In genomic region chr7:24743471-24743870, GRCh38 we compare ENCODE assay signal across 29 cellular contexts. TPM values are rescaled to one million over a fixed set of nuclear protein-coding genes. Genes with fewer than 3 reads are reported as not detected.
DNase-seq lines count a peak whose midpoint lies in the region; ATAC-seq, FAIRE-seq and TF ChIP-seq lines count a peak whose summit lies in the region.
"Had no signal": no experiment of that assay in that cellular context is flagged by ENCODE, and none has a peak within 500 bp of the region (broad histone marks: within the 10 kb centered on the region; RNA-seq: fewer than 3 reads in every experiment).

No MANE protein-coding gene starts in this region.

- TF ChIP-seq EP300 in H1 (IDR thresholded peaks at IDR 0.05; ENCODE audit: borderline replicate concordance in 1 of 2, low read depth in 2 of 2, low read length in 2 of 2), result no peak

- H2BK5ac ChIP-seq in H1 (ENCODE audit: low read depth, low read length), result no peak overlapping the region
- H2BK5ac ChIP-seq in neuronal stem cell (ENCODE audit: low read length), result no peak overlapping the region

- H3K79me1 ChIP-seq in H1 (ENCODE audit: low read depth, low read length) (no peaks in the 10 kb centered on the region), neuronal stem cell (ENCODE audit: low read depth, low read length) (no peaks in the 10 kb centered on the region)

- POLR2A ChIA-PET in H1 (lab: Charles Lee; ENCODE audit: partially characterized antibody), result interaction anchor here (2.3 kb wide), 1 partner anchor 8 kb away, joined by 7 read pairs; no protein-coding TSS in a partner anchor

- no peaks in the 10 kb centered on the region for H3K23me2 ChIP-seq in H1 (ENCODE audit: low read depth, low read length)

- H3K14ac ChIP-seq in H1 (ENCODE audit: insufficient read length) (no peak overlapping the region), neuronal stem cell (ENCODE audit: low read length) (no peak overlapping the region)

- H3K27ac ChIP-seq in H1 (ENCODE audit: low read depth, low read length), result no peak overlapping the region
- no peak overlapping the region for H3K27ac ChIP-seq in neuronal stem cell (replicated peaks; ENCODE audit: low read length)
- H3K27ac ChIP-seq in uterus, result peak overlapping the region; percentile 3 to 33

- H2BK12ac ChIP-seq in H1 (ENCODE audit: low read depth, low read length) (no peak overlapping the region), neuronal stem cell (ENCODE audit: low read length) (no peak overlapping the region)

- no peak for FAIRE-seq in H1 (lab: Jason Lieb, UNC)
- FAIRE-seq: A204.1, GM12878, HTR-8/SVneo had no signal

- ATAC-seq in GM21526 (IDR thresholded peaks at IDR 0.05; ENCODE audit: low FRiP score, unreplicated experiment), result no peak
- ATAC-seq: GM12878, PC-3 had no signal

- H3K4me1 ChIP-seq in H1 (replicated peaks in 1 of 4; ENCODE audit: control insufficient read depth in 3 of 4, insufficient read depth in 4 of 4, low read length in 3 of 4) (no peaks in the 10 kb centered on the region), neuronal stem cell (ENCODE audit: control insufficient read depth in 2 of 2, insufficient read depth in 1 of 2, low read depth in 1 of 2, low read length in 2 of 2) (no peaks in the 10 kb centered on the region), uterus (no peaks in the 10 kb centered on the region)

- H4K20me1 ChIP-seq in H1 (replicated peaks in 1 of 2; ENCODE audit: control insufficient read depth in 1 of 2, insufficient read depth in 2 of 2, low read length in 2 of 2), result no peaks in the 10 kb centered on the region

- H4K8ac ChIP-seq in H1 (ENCODE audit: extremely low read depth, insufficient read depth, low read length), result no peak overlapping the region
- no peak overlapping the region for H4K8ac ChIP-seq in neuronal stem cell (ENCODE audit: low read depth, low read length)

- WGBS in H1 (ENCODE audit: extremely low coverage in 1 of 2, insufficient coverage in 1 of 2, insufficient read length in 1 of 2, insufficient replicate concordance in 2 of 2, low coverage in 1 of 2, low lambda C conversion rate in 2 of 2, missing lambda C conversion rate in 1 of 2), 2 experiments, result 95% methylated on average over 6 of the region's 6 CpGs; no CpG with 5 or more reads in 1 of the 2 experiments
- WGBS in neuronal stem cell (ENCODE audit: extremely low coverage in 2 of 2, insufficient read length in 2 of 2, insufficient replicate concordance in 1 of 2), 2 donors, result no CpG with 5 or more reads among the region's 6 CpGs

- H3K9me3 Mint-ChIP-seq in HFFc6, result peaks cover 9% of the 10 kb centered on the region

- H3K9me3 ChIP-seq in H1 (ENCODE audit: insufficient read depth in 2 of 2, low read depth in 1 of 2, low read length in 1 of 2) (peaks cover 0 to 2% of the 10 kb centered on the region in 2 experiments; a peak in 1 of 4 replicates), neuronal stem cell (replicated peaks in 1 of 2; ENCODE audit: control insufficient read depth in 2 of 2, insufficient read depth in 1 of 2, low read depth in 1 of 2, low read length in 2 of 2) (peaks cover 2 to 4% of the 10 kb centered on the region in 2 donors), uterus (peaks cover 0 to 3% of the 10 kb centered on the region in 2 donors)

- H3K4me2 ChIP-seq in H1 (ENCODE audit: insufficient read depth in 1 of 2, low read depth in 2 of 2, low read length in 2 of 2) (no peak overlapping the region), neuronal stem cell (ENCODE audit: insufficient read depth, low read length, poor library complexity, severe bottlenecking) (no peak overlapping the region)

- DNase-seq in HFFc6, result no peak
- DNase-seq in H1 (ENCODE audit: low read depth in 1 of 2, low spot score in 2 of 2), result no peak
- no peak for DNase-seq in neuronal stem cell (ENCODE audit: low spot score)
- DNase-seq in uterus, result no peak
- DNase-seq in HT-29 (ENCODE audit: low spot score), result no peak
- DNase-seq in activated CD4-positive, alpha-beta T cell treated with anti-CD3 and anti-CD28 coated beads, Interleukin-2, amount 50 U/mL, for 1 hour, result no peak
- DNase-seq: AML-193; C1 segment of cervical spinal cord; CD4-positive, alpha-beta memory T cell; COR-L47; DMS79; EL; GDM1; H7; KBM-7; MG63; NCI-H1417; NCI-H1694; NCI-H2029 treated with DMSO at 0.1 percent for 48 hours; NCI-H446 treated with DMSO at 0.1 percent for 48 hours; NCI-H526; NCI-H82; NK-92 treated with Interleukin-12 subunit alpha and Interleukin-12 subunit beta, amount 100 ng/mL, for 24 hours; PC-3; Right ventricle myocardium superior had no signal

- no peak overlapping the region for H3K4me3 ChIP-seq in H1 (ENCODE audit: extremely low read depth in 1 of 4, insufficient read depth in 2 of 4, low read depth in 3 of 4, low read length in 4 of 4)
- H3K4me3 ChIP-seq in neuronal stem cell (ENCODE audit: low read length in 2 of 2), result no peak overlapping the region
- H3K4me3 ChIP-seq in uterus, result no peak overlapping the region
- H3K4me3 ChIP-seq: GM12878, MG63 had no signal

- H3K36me3 ChIP-seq in H1 (ENCODE audit: control insufficient read depth in 2 of 4, insufficient read depth in 4 of 4, low read length in 3 of 4) (no peaks in the 10 kb centered on the region), neuronal stem cell (replicated peaks in 1 of 2; ENCODE audit: control insufficient read depth in 2 of 2, insufficient read depth in 2 of 2, low read length in 2 of 2) (no peaks in the 10 kb centered on the region), uterus (no peaks in the 10 kb centered on the region)
- H3K36me3 ChIP-seq: MG63 had no signal

- no peak overlapping the region for H2BK20ac ChIP-seq in H1 (ENCODE audit: low read length)

- H3K4ac ChIP-seq in H1 (replicated peaks; ENCODE audit: insufficient read length, low read depth, low read length) (no peak overlapping the region), neuronal stem cell (ENCODE audit: low read length) (no peak overlapping the region)

- no peaks in the 10 kb centered on the region for H3K27me3 ChIP-seq in H1 (replicated peaks in 1 of 4; ENCODE audit: control insufficient read depth in 3 of 4, extremely low read depth in 1 of 4, insufficient read depth in 3 of 4, low read length in 3 of 4)
- no peaks in the 10 kb centered on the region for H3K27me3 ChIP-seq in neuronal stem cell (ENCODE audit: control insufficient read depth in 3 of 3, insufficient read depth in 3 of 3, low read depth in 1 of 3, low read length in 3 of 3)
- H3K27me3 ChIP-seq in uterus, result no peaks in the 10 kb centered on the region
- H3K27me3 ChIP-seq: MG63 had no signal

- H2AFZ ChIP-seq in H1 (ENCODE audit: low read length), result no peak overlapping the region
- H2AFZ ChIP-seq in neuronal stem cell (ENCODE audit: low read length), result no peak overlapping the region

- H3K36me3 Mint-ChIP-seq in HFFc6 (ENCODE audit: low read depth), result peaks cover 51% of the 10 kb centered on the region
- H3K36me3 Mint-ChIP-seq: CD4-positive, alpha-beta memory T cell had no signal

- H3K27me3 Mint-ChIP-seq in HFFc6 (ENCODE audit: insufficient read depth), result no peaks in the 10 kb centered on the region

- no peaks in the 10 kb centered on the region for H3K79me2 ChIP-seq in H1 (ENCODE audit: control insufficient read depth in 1 of 2, insufficient read depth in 2 of 2, low read length in 2 of 2)

- H2BK15ac ChIP-seq in H1 (ENCODE audit: low read length), result peak overlapping the region; percentile 14; the same call in 1 of the 2 replicates
- no peak overlapping the region for H2BK15ac ChIP-seq in neuronal stem cell (ENCODE audit: low read length)

- H3K18ac ChIP-seq in H1 (ENCODE audit: extremely low read depth, low read length) (no peak overlapping the region), neuronal stem cell (ENCODE audit: low read length) (no peak overlapping the region)

- H3K27ac Mint-ChIP-seq in HFFc6, result peak overlapping the region; percentile 74
- H3K27ac Mint-ChIP-seq: CD4-positive, alpha-beta memory T cell had no signal

- H4K5ac ChIP-seq in H1 (ENCODE audit: insufficient read length, low read depth, low read length), result no peak overlapping the region

- TF ChIP-seq CTCF in HFFc6 (IDR thresholded peaks at IDR 0.05) (no peak), H1 (IDR thresholded peaks at IDR 0.05; ENCODE audit: control extremely low read depth in 1 of 3, insufficient read depth in 1 of 3, low read depth in 1 of 3, low read length in 3 of 3) (no peak), uterus (IDR thresholded peaks at IDR 0.05) (no peak)

- H3K4me1 Mint-ChIP-seq in HFFc6 (ENCODE audit: low read depth), result peaks cover 49% of the 10 kb centered on the region
- H3K4me1 Mint-ChIP-seq: CD4-positive, alpha-beta memory T cell had no signal

- TF ChIP-seq POLR2A in H1 (IDR thresholded peaks at IDR 0.05; ENCODE audit: control extremely low read depth in 1 of 2, low read depth in 2 of 2, low read length in 2 of 2) (no peak), uterus (IDR thresholded peaks at IDR 0.05) (no peak)

- no peak for TF ChIP-seq RAD21 in H1 (IDR thresholded peaks at IDR 0.05 in 1 of 2, conservative IDR thresholded peaks at IDR 0.05 in 1 of 2; ENCODE audit: low read depth in 2 of 2, low read length in 2 of 2)

- H3K9ac ChIP-seq in H1 (replicated peaks in 1 of 4; ENCODE audit: extremely low read depth in 1 of 4, low read depth in 3 of 4, low read length in 3 of 4) (no peak overlapping the region), neuronal stem cell (ENCODE audit: low read depth, low read length, poor library complexity) (no peak overlapping the region)

- no peak overlapping the region for H3K56ac ChIP-seq in H1 (replicated peaks; ENCODE audit: insufficient read length, low read depth, low read length)

- no peak overlapping the region for H4K91ac ChIP-seq in H1 (replicated peaks; ENCODE audit: insufficient read length, low read length)
- no peak overlapping the region for H4K91ac ChIP-seq in neuronal stem cell (ENCODE audit: low read depth, low read length, poor library complexity)

- H3K23ac ChIP-seq in H1 (ENCODE audit: insufficient read length) (no peak overlapping the region), neuronal stem cell (ENCODE audit: low read depth, low read length, poor library complexity) (peak overlapping the region; percentile 63)

- intact Hi-C loops in uterus (cut with DNase I; ENCODE audit: low total_unique reads), result no loop called here

- CTCF ChIA-PET in H1 (lab: Charles Lee; ENCODE audit: partially characterized antibody), result interaction anchor here (2.8 kb wide), 1 partner anchor 21 kb away, joined by 17 read pairs; no protein-coding TSS in a partner anchor

- no peak overlapping the region for H2AK5ac ChIP-seq in H1 (ENCODE audit: low read depth, low read length)
- H2AK5ac ChIP-seq in neuronal stem cell (ENCODE audit: low read depth, low read length), result peak overlapping the region; percentile 74

- no peak overlapping the region for H3K4me3 Mint-ChIP-seq in HFFc6
- H3K4me3 Mint-ChIP-seq: CD4-positive, alpha-beta memory T cell had no signal

- H2BK120ac ChIP-seq in H1 (replicated peaks; ENCODE audit: low read depth, low read length) (no peak overlapping the region), neuronal stem cell (ENCODE audit: low read depth, low read length) (no peak overlapping the region)

RNA-seq across cellular contexts. Expression of gene GSDME, which starts 13.8 kb away (rescaled TPM):
- total RNA-seq in HFFc6 (2021; fragmentation: NEBNext Ultra II Directional; extraction: Animal tissue kit (Norgen Biotek cat#: 25700)), result 10 to 100 TPM; 37.1 to 49.8 (median 42.8) TPM
- total RNA-seq in H1 (2021; fragmentation: NEBNext Ultra II Directional; extraction: Animal tissue kit (Norgen Biotek cat#: 25700)), result 7.6 and 8.5 TPM in 2 replicates
- 5.4 and 6.7 TPM in 2 replicates for polyA plus RNA-seq in H1 (2011; rRNA removed)
- 9.3 TPM for polyA plus RNA-seq in H1 (2011; cell fraction: cytosol; rRNA removed)
- polyA plus RNA-seq in H1 (2011; cell fraction: nucleus; rRNA removed), result 7.5 TPM
- polyA plus RNA-seq in H1 (2012, experiment 1 of 2), result 7.0 to 10.0 TPM (median 8.1 TPM) in 4 replicates
- polyA plus RNA-seq in H1 (2012, experiment 2 of 2), result 3.9 TPM
- 4.4 TPM for polyA plus RNA-seq in H1 (2013, experiment 1 of 2)
- 3.2 TPM for polyA plus RNA-seq in H1 (2013, experiment 2 of 2)
- 15.1 and 17.2 TPM in 2 replicates for polyA minus RNA-seq in H1 (2011; rRNA and poly(A)+ RNA removed)
- polyA minus RNA-seq in H1 (2011; cell fraction: cytosol; rRNA and poly(A)+ RNA removed), result 6.8 TPM
- polyA minus RNA-seq in H1 (2011; cell fraction: nucleus; rRNA and poly(A)+ RNA removed), result 8.1 TPM
- 15.1 TPM for polyA plus RNA-seq in neuronal stem cell (2013, experiment 1 of 2)
- polyA plus RNA-seq in neuronal stem cell (2013, experiment 2 of 2), result 15.8 TPM
- 10 to 100 TPM; 10.8 to 25.5 (median 20.8) TPM for total RNA-seq in uterus
- not detected in 2 replicates for total RNA-seq in HT-29 (2014; rRNA removed; shearing (Covaris generic))

Comparison
In these comparisons a context has a peak if more than half of its experiments do, and no peak if none do; other contexts are left out.
1. H3K27ac ChIP-seq: peak in uterus (2 of 2); none in H1 (single experiment) and neuronal stem cell (single experiment).